In the genomic region with DNA sequence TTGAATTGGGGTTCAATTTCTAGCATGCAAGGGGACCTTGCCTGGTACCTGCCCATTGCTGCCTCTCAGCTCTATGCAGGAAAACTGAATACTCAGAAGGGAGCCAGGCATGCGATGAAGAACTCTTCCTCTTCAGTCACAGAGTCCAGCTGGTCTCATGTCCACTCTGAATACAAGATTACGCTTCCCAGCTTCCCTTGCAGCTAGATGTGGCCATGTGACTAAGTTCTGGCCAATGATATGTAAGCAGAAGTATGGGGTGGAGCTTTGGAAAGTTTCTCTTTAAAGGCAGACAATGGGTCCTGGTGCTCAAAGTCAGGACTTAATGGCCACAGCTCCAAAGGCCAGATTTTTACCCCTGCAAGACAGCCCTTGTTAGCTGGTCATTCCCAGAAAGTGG, we compare ENCODE assay signal across 31 cellular contexts. TPM values are rescaled to one million over a fixed set of nuclear protein-coding genes. Genes with fewer than 3 reads are reported as not detected.
"Had no signal": no experiment of that assay in that cellular context is flagged by ENCODE, and none has a peak within 500 bp of the region (broad histone marks: within the 10 kb centered on the region; RNA-seq: fewer than 3 reads in every experiment).

No MANE protein-coding gene starts in this region.

- H3K27me3 Mint-ChIP-seq: activated T-cell treated with anti-CD3 and anti-CD28 coated beads, Interleukin-2, amount 50 U/mL, for 24 hours had no signal

- H3K27ac Mint-ChIP-seq: activated CD4-positive, alpha-beta memory T cell treated with anti-CD3 and anti-CD28 coated beads, Interleukin-2, amount 10 ng/mL, durations not matched to agents 7 days and 5 days; activated naive CD4-positive, alpha-beta T cell treated with anti-CD3 and anti-CD28 coated beads for 36 hours; activated T-cell treated with anti-CD3 and anti-CD28 coated beads, Interleukin-2, amount 50 U/mL, for 24 hours had no signal

- H3K36me3 ChIP-seq: adrenal gland, breast epithelium, WERI-Rb-1 had no signal

- H3K4me1 ChIP-seq: adrenal gland, body of pancreas, breast epithelium had no signal

- H3K27me3 ChIP-seq: body of pancreas had no signal

- H3K4me3 Mint-ChIP-seq: activated CD4-positive, alpha-beta memory T cell treated with anti-CD3 and anti-CD28 coated beads, Interleukin-2, amount 10 ng/mL, durations not matched to agents 7 days and 5 days; activated naive CD4-positive, alpha-beta T cell treated with anti-CD3 and anti-CD28 coated beads for 36 hours; activated T-cell treated with anti-CD3 and anti-CD28 coated beads, Interleukin-2, amount 50 U/mL, for 24 hours; T-cell had no signal

- DNase-seq: activated CD4-positive, alpha-beta memory T cell treated with anti-CD3 and anti-CD28 coated beads, Interleukin-2, amount 10 ng/mL, durations not matched to agents 7 days and 5 days; activated CD4-positive, alpha-beta T cell treated with anti-CD3 and anti-CD28 coated beads for 1 hour; activated CD4-positive, alpha-beta T cell treated with anti-CD3 and anti-CD28 coated beads for 48 hours; activated CD4-positive, CD25-positive, alpha-beta regulatory T cell; activated gamma-delta T cell treated with Interleukin-2 at 50 U/mL for 16 hours; activated naive CD4-positive, alpha-beta T cell treated with anti-CD3 and anti-CD28 coated beads for 36 hours; activated T-cell treated with anti-CD3 and anti-CD28 coated beads, Interleukin-2, amount 50 U/mL, for 24 hours; adrenal gland; body of pancreas; caudate nucleus; cerebellar nuclear complex; Karpas-422; NCI-H1105; NCI-H1417 treated with DMSO at 0.1 percent for 48 hours; NCI-H1694; NCI-H1930; NCI-H2081 treated with DMSO at 0.1 percent for 48 hours; NCI-H345; NCI-H524 treated with DMSO at 0.1 percent for 48 hours; SIG-M5; T-cell; T-helper 2 cell; T-helper 9 cell; WERI-Rb-1 had no signal

- H3K27ac ChIP-seq: adrenal gland, body of pancreas, breast epithelium, WERI-Rb-1 had no signal

- ATAC-seq: body of pancreas, Panc1, SK-N-SH treated with all-trans-retinoic acid at 6 μM for 48 hours, T-cell had no signal

- H3K9me3 ChIP-seq: adrenal gland, body of pancreas had no signal

- FAIRE-seq: astrocyte had no signal

- H3K9me3 Mint-ChIP-seq: activated CD4-positive, alpha-beta memory T cell treated with anti-CD3 and anti-CD28 coated beads, Interleukin-2, amount 10 ng/mL, durations not matched to agents 7 days and 5 days; activated naive CD4-positive, alpha-beta T cell treated with anti-CD3 and anti-CD28 coated beads for 36 hours; activated naive CD4-positive, alpha-beta T cell treated with anti-CD3 and anti-CD28 coated beads, Interleukin-2, amount 50 U/mL, for 72 hours had no signal

- H3K4me3 ChIP-seq: adrenal gland, body of pancreas, breast epithelium had no signal

RNA-seq across cellular contexts. Expression of a gene that starts 9.0 kb away (rescaled TPM):
- total RNA-seq: breast epithelium, NCI-H460, SK-MEL-5 had no signal
- polyA plus RNA-seq: adrenal gland had no signal
